Comparison of ENCODE assay signal across 1 cellular context in the genomic region with DNA sequence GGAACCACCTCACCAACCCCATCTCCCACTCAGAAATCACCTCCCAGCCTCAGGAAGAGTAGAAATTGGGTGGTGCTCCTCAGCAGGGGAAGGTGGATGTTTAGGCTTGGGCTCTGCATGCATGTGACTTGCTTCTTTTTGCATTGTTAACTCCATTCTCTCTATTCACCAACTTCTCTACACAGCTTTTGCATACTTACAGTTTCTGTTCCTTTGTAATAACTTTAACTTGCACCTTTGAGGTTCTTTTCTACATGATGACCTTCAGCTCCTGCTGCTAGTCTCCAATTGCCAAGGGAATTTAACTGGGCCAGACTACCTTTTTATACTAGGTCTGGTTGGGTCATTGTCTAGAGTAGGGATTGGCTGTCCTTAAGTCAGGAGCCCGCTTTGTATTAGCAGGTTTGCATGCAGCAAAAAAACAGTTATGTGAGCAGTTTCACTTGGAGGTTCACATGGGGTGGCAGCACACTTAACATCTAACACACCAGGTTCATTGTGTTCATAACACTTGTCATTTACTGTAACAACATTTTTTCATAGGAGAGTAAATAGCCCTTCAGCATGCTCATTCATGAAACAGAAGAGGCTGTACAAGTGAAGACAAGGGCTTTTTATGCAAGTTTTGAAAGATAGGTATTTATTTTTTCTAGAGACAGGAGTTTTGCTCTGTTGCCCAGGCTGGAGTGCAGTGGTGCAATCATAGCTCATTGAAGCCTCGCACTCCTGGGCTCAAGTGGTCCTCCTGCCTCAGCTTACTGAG.
TF ChIP-seq lines count a peak whose summit lies in the region.

No MANE protein-coding gene starts in this region.

TF ChIP-seq in K562, 482 proteins besides CTCF, POLR2A, EP300 and RAD21:
- TF ChIP-seq NR2F6 (CRISPR knock-in tag; IDR thresholded peaks at IDR 0.05) (no peak), ZNF134 (CRISPR knock-in tag; conservative IDR thresholded peaks at IDR 0.05) (peak; percentile 77)
TF ChIP-seq in K562: peak in this region for 1.
